Comparison of ENCODE assay signal across 39 cellular contexts in the genomic region with DNA sequence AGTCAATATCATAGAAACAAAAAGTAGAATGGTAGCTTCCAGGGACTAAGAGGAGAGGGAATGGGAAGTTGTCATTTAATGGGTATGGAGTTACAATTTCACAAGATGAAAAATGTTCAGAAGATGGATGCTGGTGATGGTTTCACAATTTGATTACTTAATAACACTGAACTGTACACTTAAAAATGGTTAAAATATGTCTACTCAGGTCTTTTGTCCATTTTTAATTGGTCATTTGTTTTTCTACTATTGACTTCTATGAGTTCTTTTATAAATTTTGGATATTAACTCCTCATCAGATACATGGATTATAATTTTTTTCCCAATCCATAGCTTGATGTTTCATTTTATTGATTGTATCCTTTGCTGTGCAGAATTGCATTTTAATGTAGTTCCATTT.
"Had no signal": no experiment of that assay in that cellular context is flagged by ENCODE, and none has a peak within 500 bp of the region (broad histone marks: within the 10 kb centered on the region; RNA-seq: fewer than 3 reads in every experiment).

No MANE protein-coding gene starts in this region.

- H3K27ac ChIP-seq: adrenal gland, ascending aorta, body of pancreas, brain microvascular endothelial cell, breast epithelium, cardiac muscle cell had no signal

- H3K4me3 Mint-ChIP-seq: activated naive CD4-positive, alpha-beta T cell treated with anti-CD3 and anti-CD28 coated beads for 36 hours; activated naive CD4-positive, alpha-beta T cell treated with anti-CD3 and anti-CD28 coated beads, Interleukin-2, amount 10 ng/mL, durations not matched to agents 7 days and 5 days; activated naive CD4-positive, alpha-beta T cell treated with anti-CD3 and anti-CD28 coated beads, Interleukin-2, amount 50 U/mL, for 24 hours; activated naive CD8-positive, alpha-beta T cell; activated naive CD8-positive, alpha-beta T cell treated with anti-CD3 and anti-CD28 coated beads for 36 hours; activated naive CD8-positive, alpha-beta T cell treated with anti-CD3 and anti-CD28 coated beads, Interleukin-2, amount 10 ng/mL, durations not matched to agents 7 days and 5 days; activated naive CD8-positive, alpha-beta T cell treated with anti-CD3 and anti-CD28 coated beads, Interleukin-2, amount 50 U/mL, for 24 hours; activated T-cell treated with anti-CD3 and anti-CD28 coated beads, Interleukin-2, amount 50 U/mL, for 24 hours; activated T-cell treated with anti-CD3 and anti-CD28 coated beads, Interleukin-2, amount 50 U/mL, for 4 hours; activated T-cell treated with anti-CD3 and anti-CD28 coated beads, Interleukin-2, amount 50 U/mL, for 72 hours; activated T-helper 1 cell treated with anti-CD3 and anti-CD28 coated beads, Interleukin-12 subunit alpha, Interleukin-12 subunit beta, Interleukin-2, Interleukin-4 antibody, amounts not matched to agents 30 ng/mL and 10 ng/mL and 1 ng/mL, durations not matched to agents 14 hours and 24 hours and 36 hours; activated T-helper 17 cell treated with anti-CD3 and anti-CD28 coated beads, Interleukin-2, amount 50 U/mL, for 72 hours; brain; central memory CD8-positive, alpha-beta T cell had no signal

- H3K27ac Mint-ChIP-seq: activated naive CD4-positive, alpha-beta T cell treated with anti-CD3 and anti-CD28 coated beads for 36 hours; activated naive CD4-positive, alpha-beta T cell treated with anti-CD3 and anti-CD28 coated beads, Interleukin-2, amount 10 ng/mL, durations not matched to agents 7 days and 5 days; activated naive CD4-positive, alpha-beta T cell treated with anti-CD3 and anti-CD28 coated beads, Interleukin-2, amount 50 U/mL, for 24 hours; activated naive CD4-positive, alpha-beta T cell treated with anti-CD3 and anti-CD28 coated beads, Interleukin-2, amount 50 U/mL, for 72 hours; activated naive CD8-positive, alpha-beta T cell; activated naive CD8-positive, alpha-beta T cell treated with anti-CD3 and anti-CD28 coated beads for 36 hours; activated naive CD8-positive, alpha-beta T cell treated with anti-CD3 and anti-CD28 coated beads, Interleukin-2, amount 10 ng/mL, durations not matched to agents 7 days and 5 days; activated naive CD8-positive, alpha-beta T cell treated with anti-CD3 and anti-CD28 coated beads, Interleukin-2, amount 50 U/mL, for 24 hours; activated T-cell treated with anti-CD3 and anti-CD28 coated beads, Interleukin-2, amount 50 U/mL, for 24 hours; activated T-cell treated with anti-CD3 and anti-CD28 coated beads, Interleukin-2, amount 50 U/mL, for 72 hours; activated T-helper 1 cell treated with anti-CD3 and anti-CD28 coated beads, Interleukin-12 subunit alpha, Interleukin-12 subunit beta, Interleukin-2, Interleukin-4 antibody, amounts not matched to agents 30 ng/mL and 10 ng/mL and 1 ng/mL, durations not matched to agents 14 hours and 24 hours and 36 hours; activated T-helper 17 cell treated with anti-CD3 and anti-CD28 coated beads, Interleukin-2, amount 50 U/mL, for 72 hours; activated T-helper 2 cell treated with anti-CD3 and anti-CD28 coated beads, Interferon-gamma antibody, Interleukin-2, Interleukin-4, amounts not matched to agents 10 μg/mL and 5 μg/mL and 100 μg/mL, durations not matched to agents 14 hours and 24 hours and 36 hours; brain had no signal

- H3K9me3 ChIP-seq: adrenal gland, ascending aorta, body of pancreas had no signal

- H3K27me3 ChIP-seq: adrenal gland, ascending aorta, body of pancreas, brain microvascular endothelial cell, breast epithelium, cardiac muscle cell had no signal

- DNase-seq: activated effector memory CD4-positive, alpha-beta T cell treated with anti-CD3 and anti-CD28 coated beads, Interleukin-2, amount 50 U/mL, for 16 hours; activated effector memory CD4-positive, alpha-beta T cell treated with Interleukin-2 at 50 U/mL for 16 hours; activated gamma-delta T cell; activated gamma-delta T cell treated with Interleukin-2 at 50 U/mL for 16 hours; activated naive CD4-positive, alpha-beta T cell; activated naive CD4-positive, alpha-beta T cell treated with anti-CD3 and anti-CD28 coated beads for 36 hours; activated naive CD4-positive, alpha-beta T cell treated with anti-CD3 and anti-CD28 coated beads, Interleukin-2, amount 10 ng/mL, durations not matched to agents 7 days and 5 days; activated naive CD4-positive, alpha-beta T cell treated with anti-CD3 and anti-CD28 coated beads, Interleukin-2, amount 50 U/mL, for 16 hours; activated naive CD4-positive, alpha-beta T cell treated with Interleukin-2 at 50 U/mL for 16 hours; activated naive CD8-positive, alpha-beta T cell treated with anti-CD3 and anti-CD28 coated beads for 36 hours; activated naive CD8-positive, alpha-beta T cell treated with anti-CD3 and anti-CD28 coated beads, Interleukin-2, amount 10 ng/mL, durations not matched to agents 7 days and 5 days; activated naive CD8-positive, alpha-beta T cell treated with anti-CD3 and anti-CD28 coated beads, Interleukin-2, amount 50 U/mL, for 24 hours; activated T-cell treated with anti-CD3 and anti-CD28 coated beads, Interleukin-2, amount 50 U/mL, for 24 hours; activated T-cell treated with anti-CD3 and anti-CD28 coated beads, Interleukin-2, amount 50 U/mL, for 4 hours; activated T-cell treated with anti-CD3 and anti-CD28 coated beads, Interleukin-2, amount 50 U/mL, for 48 hours; activated T-cell treated with anti-CD3 and anti-CD28 coated beads, Interleukin-2, amount 50 U/mL, for 72 hours; adrenal gland; amniotic stem cell; amygdala; anterior cingulate cortex; aorta; body of pancreas; brain microvascular endothelial cell; caudate nucleus; central memory CD4-positive, alpha-beta T cell; cerebellar nuclear complex had no signal

- H3K36me3 ChIP-seq: adrenal gland, ascending aorta, brain microvascular endothelial cell, breast epithelium, cardiac muscle cell had no signal

- H3K36me3 Mint-ChIP-seq: activated naive CD4-positive, alpha-beta T cell treated with anti-CD3 and anti-CD28 coated beads, Interleukin-2, amount 10 ng/mL, durations not matched to agents 7 days and 5 days; activated naive CD4-positive, alpha-beta T cell treated with anti-CD3 and anti-CD28 coated beads, Interleukin-2, amount 50 U/mL, for 24 hours; activated naive CD4-positive, alpha-beta T cell treated with anti-CD3 and anti-CD28 coated beads, Interleukin-2, amount 50 U/mL, for 72 hours; activated naive CD8-positive, alpha-beta T cell; activated naive CD8-positive, alpha-beta T cell treated with anti-CD3 and anti-CD28 coated beads for 36 hours; activated naive CD8-positive, alpha-beta T cell treated with anti-CD3 and anti-CD28 coated beads, Interleukin-2, amount 10 ng/mL, durations not matched to agents 7 days and 5 days; brain had no signal

- H3K9me3 Mint-ChIP-seq: activated T-helper 1 cell treated with anti-CD3 and anti-CD28 coated beads, Interleukin-12 subunit alpha, Interleukin-12 subunit beta, Interleukin-2, Interleukin-4 antibody, amounts not matched to agents 30 ng/mL and 10 ng/mL and 1 ng/mL, durations not matched to agents 14 hours and 24 hours and 36 hours had no signal

- H3K4me3 ChIP-seq: adrenal gland, ascending aorta, body of pancreas, breast epithelium, cardiac muscle cell had no signal

- FAIRE-seq: astrocyte, bronchial epithelial cell had no signal

- ATAC-seq: activated naive CD4-positive, alpha-beta T cell treated with anti-CD3 and anti-CD28 coated beads, Interleukin-2, amount 50 U/mL, for 72 hours; activated naive CD8-positive, alpha-beta T cell treated with anti-CD3 and anti-CD28 coated beads, Interleukin-2, amount 50 U/mL, for 24 hours; activated T-cell treated with anti-CD3 and anti-CD28 coated beads, Interleukin-2, amount 50 U/mL, for 4 hours; activated T-cell treated with anti-CD3 and anti-CD28 coated beads, Interleukin-2, amount 50 U/mL, for 72 hours; activated T-helper 17 cell treated with anti-CD3 and anti-CD28 coated beads, Interleukin-2, amount 50 U/mL, for 72 hours; body of pancreas had no signal

- H3K27me3 Mint-ChIP-seq: activated naive CD4-positive, alpha-beta T cell treated with anti-CD3 and anti-CD28 coated beads, Interleukin-2, amount 10 ng/mL, durations not matched to agents 7 days and 5 days; activated naive CD4-positive, alpha-beta T cell treated with anti-CD3 and anti-CD28 coated beads, Interleukin-2, amount 50 U/mL, for 24 hours; activated naive CD8-positive, alpha-beta T cell; activated naive CD8-positive, alpha-beta T cell treated with anti-CD3 and anti-CD28 coated beads for 36 hours; activated naive CD8-positive, alpha-beta T cell treated with anti-CD3 and anti-CD28 coated beads, Interleukin-2, amount 10 ng/mL, durations not matched to agents 7 days and 5 days; activated naive CD8-positive, alpha-beta T cell treated with anti-CD3 and anti-CD28 coated beads, Interleukin-2, amount 50 U/mL, for 24 hours; activated T-cell treated with anti-CD3 and anti-CD28 coated beads, Interleukin-2, amount 50 U/mL, for 24 hours; activated T-helper 17 cell treated with anti-CD3 and anti-CD28 coated beads, Interleukin-2, amount 50 U/mL, for 72 hours; brain; central memory CD8-positive, alpha-beta T cell had no signal

- H3K4me1 Mint-ChIP-seq: activated naive CD4-positive, alpha-beta T cell treated with anti-CD3 and anti-CD28 coated beads, Interleukin-2, amount 10 ng/mL, durations not matched to agents 7 days and 5 days; activated naive CD4-positive, alpha-beta T cell treated with anti-CD3 and anti-CD28 coated beads, Interleukin-2, amount 50 U/mL, for 24 hours; activated naive CD8-positive, alpha-beta T cell treated with anti-CD3 and anti-CD28 coated beads for 36 hours; activated naive CD8-positive, alpha-beta T cell treated with anti-CD3 and anti-CD28 coated beads, Interleukin-2, amount 10 ng/mL, durations not matched to agents 7 days and 5 days; activated naive CD8-positive, alpha-beta T cell treated with anti-CD3 and anti-CD28 coated beads, Interleukin-2, amount 50 U/mL, for 24 hours; activated T-helper 17 cell treated with anti-CD3 and anti-CD28 coated beads, Interleukin-2, amount 50 U/mL, for 72 hours; brain; central memory CD8-positive, alpha-beta T cell had no signal

- H3K4me1 ChIP-seq: adrenal gland, ascending aorta, body of pancreas, breast epithelium had no signal
